16 cellular contexts compared by ENCODE assay signal in genomic region chr5:169037478-169037877, GRCh38.
A peak's percentile ranks its signal among the peaks of the same experiment; 100 is the strongest.
DNase-seq lines count a peak whose midpoint lies in the region; ATAC-seq, FAIRE-seq and TF ChIP-seq lines count a peak whose summit lies in the region.
"Had no signal": no experiment of that assay in that cellular context is flagged by ENCODE, and none has a peak within 500 bp of the region (broad histone marks: within the 10 kb centered on the region; RNA-seq: fewer than 3 reads in every experiment).

No MANE protein-coding gene starts in this region.

- H3K9me3 Mint-ChIP-seq in nephron (peaks cover 8% of the 10 kb centered on the region), chondrocyte (ENCODE audit: low read depth) (peaks cover 9% of the 10 kb centered on the region)

- no peaks in the 10 kb centered on the region for H3K4me1 ChIP-seq in HEK293 (ENCODE audit: control insufficient read depth, insufficient read depth, low read length)
- H3K4me1 ChIP-seq: A549, BE2C had no signal

- H3K27me3 Mint-ChIP-seq in nephron (ENCODE audit: low read depth) (peaks cover 9% of the 10 kb centered on the region), chondrocyte (ENCODE audit: low read depth) (no peaks in the 10 kb centered on the region)

- peaks cover 2% of the 10 kb centered on the region; the same call in 1 of the 2 replicates for H3K9me3 ChIP-seq in HEK293 (ENCODE audit: control insufficient read depth, insufficient read depth, low read depth, low read length)
- H3K9me3 ChIP-seq: A549, BE2C had no signal

- H3K4me1 Mint-ChIP-seq in nephron (peaks cover 21% of the 10 kb centered on the region), chondrocyte (ENCODE audit: low read depth) (peaks cover 11% of the 10 kb centered on the region)
- H3K4me1 Mint-ChIP-seq: CD4-positive, alpha-beta memory T cell had no signal

- H3K27ac Mint-ChIP-seq in nephron (peak overlapping the region in 2 of 3 experiments; percentile 12 to 27), chondrocyte (ENCODE audit: unreplicated experiment) (no peak overlapping the region)
- H3K27ac Mint-ChIP-seq: CD4-positive, alpha-beta memory T cell had no signal

- no peaks in the 10 kb centered on the region for H3K36me3 ChIP-seq in HEK293 (ENCODE audit: control insufficient read depth in 2 of 2, insufficient read depth in 1 of 2, low read length in 2 of 2)
- H3K36me3 ChIP-seq: BE2C had no signal

- peaks cover 19% of the 10 kb centered on the region for H3K36me3 Mint-ChIP-seq in nephron (ENCODE audit: low read depth)
- peaks cover 14% of the 10 kb centered on the region for H3K36me3 Mint-ChIP-seq in chondrocyte (ENCODE audit: low read depth)
- H3K36me3 Mint-ChIP-seq: CD4-positive, alpha-beta memory T cell had no signal

- no peak overlapping the region for H3K4me3 Mint-ChIP-seq in nephron
- no peak overlapping the region for H3K4me3 Mint-ChIP-seq in chondrocyte (ENCODE audit: unreplicated experiment)
- H3K4me3 Mint-ChIP-seq: CD4-positive, alpha-beta memory T cell had no signal

- no peak overlapping the region for H3K4me3 ChIP-seq in HEK293 (ENCODE audit: low read depth, low read length)
- H3K4me3 ChIP-seq: A549 had no signal

- CTCF ChIA-PET in HEK293 (lab: Yijun Ruan, JAX): no interaction called here

- TF ChIP-seq CTCF in HEK293 (tag by site-specific recombination; IDR thresholded peaks at IDR 0.05) (no peak), nephron (IDR thresholded peaks at IDR 0.05; ENCODE audit: unreplicated experiment in 3 of 3) (no peak), chondrocyte (IDR thresholded peaks at IDR 0.05) (no peak)

- no peak overlapping the region for H3K27ac ChIP-seq in HEK293 (ENCODE audit: extremely low read depth, low read depth, low read length)
- H3K27ac ChIP-seq: A549, C4-2B had no signal

- DNase-seq in HTR-8/SVneo (ENCODE audit: insufficient read length, low spot score) (no peak), retina (peak; percentile 63), chondrocyte (ENCODE audit: low spot score) (no peak)
- DNase-seq: BE2C; CD4-positive, alpha-beta memory T cell; DMS79; HCEC 1CT had no signal

- ATAC-seq in GM18502 (IDR thresholded peaks at IDR 0.05; ENCODE audit: poor library complexity, unreplicated experiment): no peak
- no peak for ATAC-seq in HG02970 (IDR thresholded peaks at IDR 0.05; ENCODE audit: low FRiP score, unreplicated experiment)
- ATAC-seq: A549 had no signal

- POLR2A ChIA-PET in HEK293 (lab: Yijun Ruan, JAX): no interaction called here

- peak; percentile 72 for FAIRE-seq in HTR-8/SVneo (lab: Jason Lieb, UNC)
- FAIRE-seq: A549, G401.6, GM12891, GM19239 had no signal

TF ChIP-seq in HEK293, 187 proteins besides CTCF, POLR2A, EP300 and RAD21:
- TF ChIP-seq ZBTB21 (tag by site-specific recombination; IDR thresholded peaks at IDR 0.05) (no peak), ZIC2 (tag by site-specific recombination; IDR thresholded peaks at IDR 0.05) (peak; percentile 47)
